Comparison of ENCODE assay signal across 1 cellular context in genomic region chr2:232439758-232440135, GRCh38.
TF ChIP-seq lines count a peak whose summit lies in the region.

No MANE protein-coding gene starts in this region.

TF ChIP-seq in GM12878, 131 proteins besides CTCF, POLR2A, EP300 and RAD21:
- TF ChIP-seq ZBTB4 (CRISPR knock-in tag; IDR thresholded peaks at IDR 0.05), result no peak
- TF ChIP-seq MXI1 (IDR thresholded peaks at IDR 0.05; ENCODE audit: low read depth, low read length), result no peak
- TF ChIP-seq STAT3 (IDR thresholded peaks at IDR 0.05; ENCODE audit: low read depth, low read length), result no peak
- TF ChIP-seq FOXM1 (IDR thresholded peaks at IDR 0.05; ENCODE audit: low read depth, low read length), result no peak
- no peak for TF ChIP-seq NRF1 (conservative IDR thresholded peaks at IDR 0.05; ENCODE audit: low read depth, low read length)
- TF ChIP-seq BCLAF1 (IDR thresholded peaks at IDR 0.05), result no peak
- TF ChIP-seq ATF3 (IDR thresholded peaks at IDR 0.05; ENCODE audit: borderline replicate concordance, extremely low read depth, low read depth, low read length), result no peak
- TF ChIP-seq POU2F2 (IDR thresholded peaks at IDR 0.05; ENCODE audit: borderline replicate concordance, low read depth, low read length), result no peak
- TF ChIP-seq RBBP5 (conservative IDR thresholded peaks at IDR 0.05), result no peak
